30 cellular contexts compared by ENCODE assay signal in the genomic region with DNA sequence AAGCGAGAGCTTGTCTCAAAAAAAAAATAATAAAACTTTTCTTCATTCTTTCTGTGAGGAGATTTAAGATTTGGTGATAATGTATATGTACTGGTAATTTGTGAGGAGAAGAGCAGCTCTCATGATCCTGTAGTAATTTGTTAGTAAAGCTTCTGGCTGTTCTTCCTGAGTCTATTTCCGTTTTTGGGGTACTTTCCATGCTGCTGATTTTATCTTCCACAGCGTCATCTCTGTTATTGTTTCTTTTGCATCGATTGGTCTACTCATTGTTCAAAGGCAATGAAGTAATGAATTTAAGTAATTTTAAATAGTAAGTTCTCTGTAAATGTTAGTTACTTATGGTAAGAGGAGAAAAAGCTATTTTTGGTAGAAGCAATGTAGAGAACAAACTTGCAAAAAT. TPM values are rescaled to one million over a fixed set of nuclear protein-coding genes. Genes with fewer than 3 reads are reported as not detected.
DNase-seq lines count a peak whose midpoint lies in the region; ATAC-seq and TF ChIP-seq lines count a peak whose summit lies in the region.
"Had no signal": no experiment of that assay in that cellular context is flagged by ENCODE, and none has a peak within 500 bp of the region (broad histone marks: within the 10 kb centered on the region; RNA-seq: fewer than 3 reads in every experiment).

No MANE protein-coding gene starts in this region.

- no peaks in the 10 kb centered on the region for H3K27me3 Mint-ChIP-seq in activated CD4-positive, alpha-beta T cell treated with anti-CD3 and anti-CD28 coated beads, Interleukin-2, amount 10 ng/mL, durations not matched to agents 7 days and 5 days
- no peaks in the 10 kb centered on the region for H3K27me3 Mint-ChIP-seq in CD4-positive, alpha-beta T cell
- no peaks in the 10 kb centered on the region for H3K27me3 Mint-ChIP-seq in T-helper 2 cell treated with Interferon-gamma antibody and Interleukin-4, amounts not matched to agents 5 μg/mL and 100 μg/mL, for 36 hours (ENCODE audit: low read depth)
- H3K27me3 Mint-ChIP-seq in endothelial cell (ENCODE audit: unreplicated experiment) (peaks cover 2% of the 10 kb centered on the region), Caco-2 (ENCODE audit: insufficient read depth, unreplicated experiment) (no peaks in the 10 kb centered on the region)

- no peak overlapping the region for H3K4me3 ChIP-seq in Caco-2 (ENCODE audit: low read depth, low read length)
- H3K4me3 ChIP-seq: HAP-1, lung, MG63, pancreas, smooth muscle cell, transverse colon had no signal

- intact Hi-C loops in CD4-positive, alpha-beta T cell (cut with DNase I, micrococcal nuclease): no loop called here
- intact Hi-C loops in Caco-2 (cut with micrococcal nuclease; ENCODE audit: unreplicated experiment): no loop called here

- H3K27ac ChIP-seq in CD4-positive, alpha-beta T cell (ENCODE audit: low read depth, low read length): no peak overlapping the region
- H3K27ac ChIP-seq: brain microvascular endothelial cell, pancreas, transverse colon had no signal

- no peaks in the 10 kb centered on the region for H3K9me3 ChIP-seq in CD4-positive, alpha-beta T cell (ENCODE audit: control insufficient read depth, low read length)
- H3K9me3 ChIP-seq in Caco-2: no peaks in the 10 kb centered on the region
- H3K9me3 ChIP-seq: HAP-1, pancreas, transverse colon had no signal

- peaks cover 78% of the 10 kb centered on the region for H3K36me3 Mint-ChIP-seq in activated CD4-positive, alpha-beta T cell treated with anti-CD3 and anti-CD28 coated beads, Interleukin-2, amount 10 ng/mL, durations not matched to agents 7 days and 5 days (ENCODE audit: low read depth)
- peaks cover 95% of the 10 kb centered on the region for H3K36me3 Mint-ChIP-seq in CD4-positive, alpha-beta T cell (ENCODE audit: low read depth)
- H3K36me3 Mint-ChIP-seq in T-helper 2 cell treated with Interferon-gamma antibody and Interleukin-4, amounts not matched to agents 5 μg/mL and 100 μg/mL, for 36 hours (ENCODE audit: low read depth): peaks cover 77% of the 10 kb centered on the region
- H3K36me3 Mint-ChIP-seq in endothelial cell (ENCODE audit: low read depth, unreplicated experiment) (peaks cover 26% of the 10 kb centered on the region), Caco-2 (ENCODE audit: insufficient read depth, unreplicated experiment) (peaks cover 51% of the 10 kb centered on the region)

- H3K4me1 ChIP-seq in Caco-2: no peaks in the 10 kb centered on the region
- H3K4me1 ChIP-seq: pancreas, transverse colon had no signal

- peak; percentile 72 for ATAC-seq in CD4-positive, alpha-beta T cell (ENCODE audit: poor library complexity)
- ATAC-seq in GM18498 (IDR thresholded peaks at IDR 0.05; ENCODE audit: unreplicated experiment): no peak
- ATAC-seq: pancreas had no signal

- no peaks in the 10 kb centered on the region for H3K27me3 ChIP-seq in CD4-positive, alpha-beta T cell (ENCODE audit: control insufficient read depth, insufficient read depth, low read length)
- H3K27me3 ChIP-seq in Caco-2 (replicated peaks; ENCODE audit: control insufficient read depth, insufficient read depth, low read length): no peaks in the 10 kb centered on the region
- H3K27me3 ChIP-seq: brain microvascular endothelial cell, MG63, pancreas, transverse colon had no signal

- peak overlapping the region; percentile 36 for H3K27ac Mint-ChIP-seq in activated CD4-positive, alpha-beta T cell treated with anti-CD3 and anti-CD28 coated beads, Interleukin-2, amount 10 ng/mL, durations not matched to agents 7 days and 5 days
- H3K27ac Mint-ChIP-seq in CD4-positive, alpha-beta T cell: peak overlapping the region; percentile 78
- H3K27ac Mint-ChIP-seq in T-helper 2 cell treated with Interferon-gamma antibody and Interleukin-4, amounts not matched to agents 5 μg/mL and 100 μg/mL, for 36 hours: peak overlapping the region; percentile 43
- H3K27ac Mint-ChIP-seq in endothelial cell (ENCODE audit: unreplicated experiment) (no peak overlapping the region), Caco-2 (ENCODE audit: unreplicated experiment) (no peak overlapping the region)

- no peak for DNase-seq in activated CD4-positive, alpha-beta T cell treated with anti-CD3 and anti-CD28 coated beads, Interleukin-2, amount 10 ng/mL, durations not matched to agents 7 days and 5 days
- no peak for DNase-seq in activated CD4-positive, alpha-beta T cell treated with anti-CD3 and anti-CD28 coated beads for 4 hours
- no peak for DNase-seq in CD4-positive, alpha-beta T cell
- no peak for DNase-seq in T-helper 2 cell treated with Interferon-gamma antibody and Interleukin-4, amounts not matched to agents 5 μg/mL and 100 μg/mL, for 36 hours (ENCODE audit: low spot score)
- DNase-seq in endothelial cell (ENCODE audit: low spot score) (no peak), Caco-2 (no peak), hepatic stellate cell (ENCODE audit: low spot score) (no peak)
- DNase-seq: activated CD4-positive, alpha-beta T cell treated with anti-CD3 and anti-CD28 coated beads, Interleukin-2, amount 50 U/mL, for 1 hour; activated effector memory CD4-positive, alpha-beta T cell treated with anti-CD3 and anti-CD28 coated beads, Interleukin-2, amount 50 U/mL, for 16 hours; amniotic stem cell; brain microvascular endothelial cell; erythroblast; KG1; MG63; NCI-H1105 treated with DMSO at 0.1 percent for 48 hours; NCI-H2081 treated with DMSO at 0.1 percent for 48 hours; NCI-H345; NCI-H748 treated with DMSO at 0.1 percent for 48 hours; pancreas; stimulated activated CD4-positive, alpha-beta T cell treated with anti-CD3 and anti-CD28 coated beads, Interleukin-1b, Interleukin-23, amount 100 ng/mL, for 48 hours; stimulated activated CD8-positive, alpha-beta memory T cell treated with anti-CD3 and anti-CD28 coated beads, Interleukin-4, amount 100 ng/mL, for 48 hours; transverse colon had no signal

- POLR2A ChIA-PET in activated CD4-positive, alpha-beta T cell treated with anti-CD3 and anti-CD28 coated beads, Interleukin-2, amount 10 ng/mL, durations not matched to agents 7 days and 5 days (lab: Charles Lee): no interaction called here
- POLR2A ChIA-PET in CD4-positive, alpha-beta T cell (lab: Charles Lee): interaction anchor here (0.7 to 1.7 kb wide), 2 partner anchors 12 to 22 kb away, joined by 3 to 10 read pairs; a partner anchor contains a TSS
- POLR2A ChIA-PET in Caco-2 (lab: Charles Lee): no interaction called here

- peaks cover 1% of the 10 kb centered on the region; the same call in 1 of the 2 replicates for H3K36me3 ChIP-seq in Caco-2 (ENCODE audit: control insufficient read depth, insufficient read depth, low read length)

- CTCF ChIA-PET in activated CD4-positive, alpha-beta T cell treated with anti-CD3 and anti-CD28 coated beads, Interleukin-2, amount 10 ng/mL, durations not matched to agents 7 days and 5 days (lab: Charles Lee): interaction anchor here (1.6 kb wide), 1 partner anchor 9 kb away, joined by 4 read pairs; no protein-coding TSS in a partner anchor
- CTCF ChIA-PET in CD4-positive, alpha-beta T cell (lab: Charles Lee): no interaction called here
- CTCF ChIA-PET in Caco-2 (lab: Charles Lee): no interaction called here

- H3K9me3 Mint-ChIP-seq in activated CD4-positive, alpha-beta T cell treated with anti-CD3 and anti-CD28 coated beads, Interleukin-2, amount 10 ng/mL, durations not matched to agents 7 days and 5 days: peaks cover 4% of the 10 kb centered on the region
- H3K9me3 Mint-ChIP-seq in CD4-positive, alpha-beta T cell: no peaks in the 10 kb centered on the region
- H3K9me3 Mint-ChIP-seq in T-helper 2 cell treated with Interferon-gamma antibody and Interleukin-4, amounts not matched to agents 5 μg/mL and 100 μg/mL, for 36 hours: peaks cover 9% of the 10 kb centered on the region
- no peaks in the 10 kb centered on the region for H3K9me3 Mint-ChIP-seq in endothelial cell (ENCODE audit: unreplicated experiment)
- H3K9me3 Mint-ChIP-seq in Caco-2 (ENCODE audit: unreplicated experiment): no peaks in the 10 kb centered on the region

- TF ChIP-seq CTCF in CD4-positive, alpha-beta T cell (IDR thresholded peaks at IDR 0.05): no peak
- no peak for TF ChIP-seq CTCF in endothelial cell (IDR thresholded peaks at IDR 0.05; ENCODE audit: unreplicated experiment)
- no peak for TF ChIP-seq CTCF in Caco-2 (IDR thresholded peaks at IDR 0.05; ENCODE audit: insufficient read depth in 1 of 2, low read depth in 1 of 2, low read length in 1 of 2, severe bottlenecking in 1 of 2, unreplicated experiment in 1 of 2)

- BruUV-seq in Caco-2 (replicated peaks; lab: Mats Ljungman, UMichigan): no TSS peak

- H3K4me1 Mint-ChIP-seq in activated CD4-positive, alpha-beta T cell treated with anti-CD3 and anti-CD28 coated beads, Interleukin-2, amount 10 ng/mL, durations not matched to agents 7 days and 5 days: peaks cover 18% of the 10 kb centered on the region
- peaks cover 29% of the 10 kb centered on the region for H3K4me1 Mint-ChIP-seq in CD4-positive, alpha-beta T cell (ENCODE audit: low read depth)
- H3K4me1 Mint-ChIP-seq in T-helper 2 cell treated with Interferon-gamma antibody and Interleukin-4, amounts not matched to agents 5 μg/mL and 100 μg/mL, for 36 hours (ENCODE audit: low read depth): peaks cover 23% of the 10 kb centered on the region
- H3K4me1 Mint-ChIP-seq in endothelial cell (ENCODE audit: unreplicated experiment) (no peaks in the 10 kb centered on the region), Caco-2 (ENCODE audit: low read depth, unreplicated experiment) (no peaks in the 10 kb centered on the region)

- H3K4me3 Mint-ChIP-seq in activated CD4-positive, alpha-beta T cell treated with anti-CD3 and anti-CD28 coated beads, Interleukin-2, amount 10 ng/mL, durations not matched to agents 7 days and 5 days: no peak overlapping the region
- H3K4me3 Mint-ChIP-seq in CD4-positive, alpha-beta T cell: no peak overlapping the region
- H3K4me3 Mint-ChIP-seq in T-helper 2 cell treated with Interferon-gamma antibody and Interleukin-4, amounts not matched to agents 5 μg/mL and 100 μg/mL, for 36 hours: peak overlapping the region; percentile 3
- H3K4me3 Mint-ChIP-seq in endothelial cell (ENCODE audit: unreplicated experiment) (peak overlapping the region; percentile 29), Caco-2 (ENCODE audit: unreplicated experiment) (no peak overlapping the region)

RNA-seq across cellular contexts. Expression of a gene that starts 12.0 kb away (rescaled TPM):
- total RNA-seq in activated CD4-positive, alpha-beta T cell treated with anti-CD3 and anti-CD28 coated beads, Interleukin-2, amount 10 ng/mL, durations not matched to agents 7 days and 5 days: 10 to 100 TPM; 17.9 to 21.7 TPM
- 10 to 100 TPM; 21.4 to 24.1 TPM for total RNA-seq in CD4-positive, alpha-beta T cell
- total RNA-seq in endothelial cell (ENCODE audit: unreplicated experiment): 16.6 TPM
- total RNA-seq in Caco-2 (2022): 34.3 and 38.0 TPM in 2 replicates

RNA-seq across cellular contexts. Expression of a gene that starts 12.0 kb away (rescaled TPM):
- 10 to 100 TPM; 53.5 to 56.9 TPM for total RNA-seq in activated CD4-positive, alpha-beta T cell treated with anti-CD3 and anti-CD28 coated beads, Interleukin-2, amount 10 ng/mL, durations not matched to agents 7 days and 5 days
- total RNA-seq in CD4-positive, alpha-beta T cell: 100 to 1,000 TPM in 1 of 2 experiments, 10 to 100 TPM in 1; 92.3 to 102 TPM
- total RNA-seq in endothelial cell (ENCODE audit: unreplicated experiment): 41.2 TPM
- 93.3 and 95.4 TPM in 2 replicates for total RNA-seq in Caco-2 (2022)

RNA-seq across cellular contexts. Expression of a gene that starts 47.1 kb away (rescaled TPM):
- 10 to 100 TPM; 37.5 to 38.5 TPM for total RNA-seq in activated CD4-positive, alpha-beta T cell treated with anti-CD3 and anti-CD28 coated beads, Interleukin-2, amount 10 ng/mL, durations not matched to agents 7 days and 5 days
- total RNA-seq in CD4-positive, alpha-beta T cell: 10 to 100 TPM; 23.4 to 24.6 TPM
- 18.5 TPM for total RNA-seq in endothelial cell (ENCODE audit: unreplicated experiment)
- total RNA-seq in Caco-2 (2022): 55.3 and 56.0 TPM in 2 replicates
- total RNA-seq: chondrocyte had no signal

RNA-seq across cellular contexts. Expression of a gene that starts 55.0 kb away (rescaled TPM):
- not detected for total RNA-seq in activated CD4-positive, alpha-beta T cell treated with anti-CD3 and anti-CD28 coated beads, Interleukin-2, amount 10 ng/mL, durations not matched to agents 7 days and 5 days
- total RNA-seq in CD4-positive, alpha-beta T cell: not detected
- total RNA-seq in endothelial cell (ENCODE audit: unreplicated experiment): not detected
- total RNA-seq in Caco-2 (2022): not detected in 2 replicates
- total RNA-seq: chondrocyte, kidney epithelial cell, lung, pancreas, RPMI7951, SK-MEL-5, smooth muscle cell, transverse colon had no signal

Comparison
In these comparisons a context has a peak if more than half of its experiments do, and no peak if none do; other contexts are left out.
1. H3K27ac Mint-ChIP-seq: peak in activated CD4-positive, alpha-beta T cell treated with anti-CD3 and anti-CD28 coated beads, Interleukin-2, amount 10 ng/mL, durations not matched to agents 7 days and 5 days (single experiment), CD4-positive, alpha-beta T cell (single experiment) and T-helper 2 cell treated with Interferon-gamma antibody and Interleukin-4, amounts not matched to agents 5 μg/mL and 100 μg/mL, for 36 hours (single experiment); none in endothelial cell (single experiment) and Caco-2 (single experiment).
2. H3K4me3 Mint-ChIP-seq: peak in T-helper 2 cell treated with Interferon-gamma antibody and Interleukin-4, amounts not matched to agents 5 μg/mL and 100 μg/mL, for 36 hours (single experiment) and endothelial cell (single experiment); none in activated CD4-positive, alpha-beta T cell treated with anti-CD3 and anti-CD28 coated beads, Interleukin-2, amount 10 ng/mL, durations not matched to agents 7 days and 5 days (single experiment), CD4-positive, alpha-beta T cell (single experiment) and Caco-2 (single experiment).